26 cellular contexts compared by ENCODE assay signal in the genomic region with DNA sequence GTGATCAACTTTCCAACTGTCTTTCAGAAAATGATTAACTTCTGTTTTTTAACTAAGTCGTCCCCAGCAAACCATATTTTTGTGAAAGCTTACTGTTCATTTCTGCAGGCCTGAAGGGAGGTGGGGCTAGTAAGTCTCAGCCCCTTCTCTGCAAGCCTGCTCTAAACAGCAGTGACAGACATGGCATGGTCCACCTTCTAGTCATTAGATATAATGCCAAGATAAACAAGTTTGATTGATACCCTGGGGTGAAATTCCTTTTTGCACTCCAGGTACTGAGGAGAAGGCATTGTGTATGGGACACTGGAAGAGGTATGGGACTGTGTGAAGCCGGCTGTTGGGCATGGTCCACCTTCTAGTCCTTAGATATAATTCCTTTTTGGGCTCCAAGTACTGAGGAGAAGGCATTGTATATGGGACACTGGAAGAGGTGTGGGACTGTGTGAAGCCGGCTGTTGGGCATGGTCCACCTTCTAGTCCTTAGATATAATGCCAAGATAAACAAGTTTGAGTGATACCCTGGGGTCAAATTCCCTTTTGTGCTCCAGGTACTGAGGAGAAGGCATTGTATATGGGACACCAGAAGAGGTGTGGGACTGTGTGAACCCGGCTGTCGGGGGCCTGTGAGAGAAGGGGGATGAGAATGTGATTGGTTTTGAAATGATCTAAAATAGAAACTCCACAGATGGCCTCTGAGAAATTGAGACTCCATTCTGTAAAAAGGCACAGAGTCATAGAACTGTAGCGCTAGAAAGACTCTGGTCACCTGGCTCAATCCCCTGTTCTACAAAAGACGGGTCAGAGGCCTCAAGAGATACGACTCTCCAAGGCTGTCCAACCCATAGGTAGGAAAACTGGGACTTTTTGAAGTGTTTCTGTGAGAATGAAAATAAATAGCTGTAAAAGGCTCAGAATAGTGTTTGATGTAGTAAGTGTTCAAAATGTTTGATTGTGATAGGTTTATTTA. TPM values are rescaled to one million over a fixed set of nuclear protein-coding genes. Genes with fewer than 3 reads are reported as not detected.
DNase-seq lines count a peak whose midpoint lies in the region; ATAC-seq and TF ChIP-seq lines count a peak whose summit lies in the region.
"Had no signal": no experiment of that assay in that cellular context is flagged by ENCODE, and none has a peak within 500 bp of the region (broad histone marks: within the 10 kb centered on the region; RNA-seq: fewer than 3 reads in every experiment).

No MANE protein-coding gene starts in this region.

- DNase-seq in NCI-H146 (lab: John Stamatoyannopoulos, UW) (peak; percentile 60), body of pancreas (peak in 3 of 4 donors; percentile 8 to 52 (median 15)), mucosa of descending colon (peak in 1 of 3 donors; percentile 57), anterior cingulate cortex (lab: John Stamatoyannopoulos, UW) (no peak), glutamatergic neuron (no peak), adrenal gland (no peak)
- no peak for DNase-seq in activated CD4-positive, alpha-beta T cell treated with anti-CD3 and anti-CD28 coated beads for 36 hours
- DNase-seq: BE2C; Calu3; CD8-positive, alpha-beta T cell; DMS53; EL; GM23248; NCI-H1092 treated with DMSO at 0.1 percent for 48 hours; NCI-H1694; NCI-H2107; NCI-H526; NK-92 treated with Interleukin-12 subunit alpha and Interleukin-12 subunit beta, amount 100 ng/mL, for 24 hours; OCI-M1; SHP77 had no signal

- H3K27me3 ChIP-seq in body of pancreas = no peaks in the 10 kb centered on the region
- H3K27me3 ChIP-seq in adrenal gland = no peaks in the 10 kb centered on the region

- H3K27ac ChIP-seq in 22Rv1 = peak overlapping the region; percentile 26; the same call in 1 of the 2 replicates
- H3K27ac ChIP-seq in body of pancreas = no peak overlapping the region
- H3K27ac ChIP-seq in adrenal gland = no peak overlapping the region
- H3K27ac ChIP-seq: GM23248, SK-N-MC had no signal

- H3K4me3 Mint-ChIP-seq in glutamatergic neuron (ENCODE audit: unreplicated experiment) = no peak overlapping the region
- H3K4me3 Mint-ChIP-seq in activated CD4-positive, alpha-beta T cell treated with anti-CD3 and anti-CD28 coated beads for 36 hours = no peak overlapping the region
- H3K4me3 Mint-ChIP-seq: CD8-positive, alpha-beta T cell had no signal

- peaks cover 13% of the 10 kb centered on the region for H3K4me1 ChIP-seq in body of pancreas
- peaks cover 29% of the 10 kb centered on the region for H3K4me1 ChIP-seq in mucosa of descending colon (ENCODE audit: low read depth)
- no peaks in the 10 kb centered on the region for H3K4me1 ChIP-seq in adrenal gland (replicated peaks in 1 of 2)
- H3K4me1 ChIP-seq: HAP-1 had no signal

- H3K36me3 ChIP-seq in body of pancreas (replicated peaks in 1 of 2; ENCODE audit: insufficient read depth in 1 of 2, low read depth in 2 of 2) = no peaks in the 10 kb centered on the region
- no peaks in the 10 kb centered on the region for H3K36me3 ChIP-seq in mucosa of descending colon (ENCODE audit: low read depth)
- H3K36me3 ChIP-seq in adrenal gland (replicated peaks in 1 of 2) = no peaks in the 10 kb centered on the region
- H3K36me3 ChIP-seq: BE2C, HAP-1 had no signal

- H3K9me3 Mint-ChIP-seq in glutamatergic neuron (ENCODE audit: unreplicated experiment) = no peaks in the 10 kb centered on the region
- no peaks in the 10 kb centered on the region for H3K9me3 Mint-ChIP-seq in activated CD4-positive, alpha-beta T cell treated with anti-CD3 and anti-CD28 coated beads for 36 hours (ENCODE audit: low read depth)
- H3K9me3 Mint-ChIP-seq: CD8-positive, alpha-beta T cell had no signal

- intact Hi-C loops in body of pancreas (cut with DNase I) (loop anchor here (10.0 kb wide), 1 partner anchor 281 kb away; no protein-coding TSS in a partner anchor), mucosa of descending colon (cut with DNase I, micrococcal nuclease) (no loop called here), adrenal gland (cut with DNase I) (no loop called here)
- intact Hi-C loops in activated CD4-positive, alpha-beta T cell treated with anti-CD3 and anti-CD28 coated beads for 36 hours (cut with DNase I, micrococcal nuclease) = loop anchor here in 1 of 2 experiments (10.0 kb wide), 1 partner anchor 71 kb away; no protein-coding TSS in a partner anchor

- TF ChIP-seq POLR2A in body of pancreas (IDR thresholded peaks at IDR 0.05) = no peak
- no peak for TF ChIP-seq POLR2A in adrenal gland (IDR thresholded peaks at IDR 0.05)

- peaks cover 28% of the 10 kb centered on the region for H3K4me1 Mint-ChIP-seq in glutamatergic neuron (ENCODE audit: low read depth, unreplicated experiment)
- peaks cover 10% of the 10 kb centered on the region for H3K4me1 Mint-ChIP-seq in activated CD4-positive, alpha-beta T cell treated with anti-CD3 and anti-CD28 coated beads for 36 hours

- CTCF ChIA-PET in activated CD4-positive, alpha-beta T cell treated with anti-CD3 and anti-CD28 coated beads for 36 hours (lab: Charles Lee) = interaction anchor here (0.6 kb wide), 1 partner anchor 278 kb away, joined by 3 read pairs; no protein-coding TSS in a partner anchor

- no peak overlapping the region for H3K4me3 ChIP-seq in body of pancreas
- H3K4me3 ChIP-seq in mucosa of descending colon = no peak overlapping the region
- H3K4me3 ChIP-seq in adrenal gland = no peak overlapping the region
- H3K4me3 ChIP-seq: GM12878, GM23248, HAP-1, SK-N-MC had no signal

- POLR2A ChIA-PET in activated CD4-positive, alpha-beta T cell treated with anti-CD3 and anti-CD28 coated beads for 36 hours (lab: Charles Lee) = no interaction called here

- ATAC-seq in body of pancreas (peak; percentile 47), mucosa of descending colon (peak; percentile 85)
- no peak for ATAC-seq in activated CD4-positive, alpha-beta T cell treated with anti-CD3 and anti-CD28 coated beads for 36 hours
- ATAC-seq: CD8-positive, alpha-beta T cell; GM12878 had no signal

- no peak overlapping the region for H3K27ac Mint-ChIP-seq in glutamatergic neuron (ENCODE audit: unreplicated experiment)
- no peak overlapping the region for H3K27ac Mint-ChIP-seq in activated CD4-positive, alpha-beta T cell treated with anti-CD3 and anti-CD28 coated beads for 36 hours
- H3K27ac Mint-ChIP-seq: CD8-positive, alpha-beta T cell had no signal

- H3K36me3 Mint-ChIP-seq in glutamatergic neuron (ENCODE audit: unreplicated experiment) = no peaks in the 10 kb centered on the region
- H3K36me3 Mint-ChIP-seq in activated CD4-positive, alpha-beta T cell treated with anti-CD3 and anti-CD28 coated beads for 36 hours (ENCODE audit: low read depth) = no peaks in the 10 kb centered on the region

- WGBS in body of pancreas, 2 donors = 35 to 43% methylated on average over 8 of the region's 8 CpGs
- 80 to 86% (median 85%) methylated on average over 8 of the region's 8 CpGs for WGBS in adrenal gland, 4 donors

- H3K9me3 ChIP-seq in body of pancreas = no peaks in the 10 kb centered on the region
- H3K9me3 ChIP-seq in mucosa of descending colon = no peaks in the 10 kb centered on the region
- H3K9me3 ChIP-seq in adrenal gland (replicated peaks in 1 of 3) = no peaks in the 10 kb centered on the region
- H3K9me3 ChIP-seq: BE2C, HAP-1 had no signal

- peaks cover 1% of the 10 kb centered on the region for H3K27me3 Mint-ChIP-seq in glutamatergic neuron (ENCODE audit: unreplicated experiment)
- H3K27me3 Mint-ChIP-seq in activated CD4-positive, alpha-beta T cell treated with anti-CD3 and anti-CD28 coated beads for 36 hours = no peaks in the 10 kb centered on the region

- TF ChIP-seq CTCF in 22Rv1 (IDR thresholded peaks at IDR 0.05) (no peak), body of pancreas (IDR thresholded peaks at IDR 0.05) (no peak), mucosa of descending colon (IDR thresholded peaks at IDR 0.05) (no peak), glutamatergic neuron (IDR thresholded peaks at IDR 0.05; ENCODE audit: partially characterized antibody, unreplicated experiment) (no peak), adrenal gland (IDR thresholded peaks at IDR 0.05) (no peak)

RNA-seq across cellular contexts. Expression of a gene that starts 11.4 kb away (rescaled TPM):
- total RNA-seq in body of pancreas (under 1 TPM in 1 of 2 donors, not detected in 1; 0.33 TPM), mucosa of descending colon (under 1 TPM in 1 of 3 donors, not detected in 2; 0.95 TPM), glutamatergic neuron (ENCODE audit: unreplicated experiment) (not detected), adrenal gland (not detected)
- total RNA-seq in activated CD4-positive, alpha-beta T cell treated with anti-CD3 and anti-CD28 coated beads for 36 hours = not detected
- polyA plus RNA-seq in adrenal gland = under 1 TPM; 0.03 to 0.08 (median 0.04) TPM
- total RNA-seq: Calu3; CD8-positive, alpha-beta T cell; GM12878; GM23248; LHCN-M2; RPMI7951 had no signal
- polyA plus RNA-seq: GM23248 had no signal

Comparison
In these comparisons a context has a peak if more than half of its experiments do, and no peak if none do; other contexts are left out.
1. DNase-seq: peak in NCI-H146 (single experiment) and body of pancreas (3 of 4); none in anterior cingulate cortex (0 of 58), glutamatergic neuron (single experiment), activated CD4-positive, alpha-beta T cell treated with anti-CD3 and anti-CD28 coated beads for 36 hours (single experiment) and adrenal gland (0 of 7).